15 cellular contexts compared by ENCODE assay signal in genomic region chr6:158344534-158344933, GRCh38. TPM values are rescaled to one million over a fixed set of nuclear protein-coding genes. Genes with fewer than 3 reads are reported as not detected.
DNase-seq lines count a peak whose midpoint lies in the region; ATAC-seq and TF ChIP-seq lines count a peak whose summit lies in the region.
"Had no signal": no experiment of that assay in that cellular context is flagged by ENCODE, and none has a peak within 500 bp of the region (broad histone marks: within the 10 kb centered on the region; RNA-seq: fewer than 3 reads in every experiment).

No MANE protein-coding gene starts in this region.

- intact Hi-C loops in right lobe of liver (cut with DNase I): no loop called here
- intact Hi-C loops in ascending aorta (cut with DNase I): no loop called here

- no peak overlapping the region for H3K4ac ChIP-seq in mesendoderm (ENCODE audit: low read depth, low read length)

- H3K27ac ChIP-seq in right lobe of liver (no peak overlapping the region), ascending aorta (no peak overlapping the region), upper lobe of left lung (no peak overlapping the region), mesendoderm (ENCODE audit: low read depth, low read length) (no peak overlapping the region)
- H3K27ac ChIP-seq: epithelial cell of prostate, heart left ventricle, thoracic aorta had no signal

- H4K8ac ChIP-seq in mesendoderm (ENCODE audit: low read depth, low read length): no peak overlapping the region

- H3K4me3 ChIP-seq in right lobe of liver (no peak overlapping the region), ascending aorta (no peak overlapping the region), upper lobe of left lung (no peak overlapping the region), mesendoderm (ENCODE audit: low read length) (no peak overlapping the region)
- H3K4me3 ChIP-seq: heart left ventricle, thoracic aorta had no signal

- ATAC-seq in GM21723 (IDR thresholded peaks at IDR 0.05; ENCODE audit: unreplicated experiment) (peak; percentile 82), HG03378 (IDR thresholded peaks at IDR 0.05; ENCODE audit: unreplicated experiment) (peak; percentile 66), right lobe of liver (no peak), upper lobe of left lung (ENCODE audit: low FRiP score in 2 of 2) (no peak)
- ATAC-seq: heart left ventricle had no signal

- no peak overlapping the region for H2AK5ac ChIP-seq in mesendoderm (ENCODE audit: low read length)

- H3K79me1 ChIP-seq in mesendoderm (ENCODE audit: low read length): peaks cover 13% of the 10 kb centered on the region

- peaks cover 4% of the 10 kb centered on the region for H3K79me2 ChIP-seq in mesendoderm (ENCODE audit: control insufficient read depth, insufficient read depth, low read length)

- H2BK120ac ChIP-seq in mesendoderm (ENCODE audit: low read depth, low read length): no peak overlapping the region

- no peak overlapping the region for H3K9ac ChIP-seq in mesendoderm (ENCODE audit: low read length)

- peak; percentile 30 for DNase-seq in stimulated activated CD4-positive, alpha-beta T cell treated with anti-CD3 and anti-CD28 coated beads, Interleukin-1b, Interleukin-23, amount 100 ng/mL, for 48 hours
- DNase-seq in stimulated activated CD4-positive, alpha-beta T cell treated with anti-CD3 and anti-CD28 coated beads, Interleukin-2, amount 100 ng/mL, for 24 hours: no peak
- DNase-seq in right lobe of liver: no peak
- no peak for DNase-seq in ascending aorta (ENCODE audit: low spot score in 2 of 2)
- DNase-seq in upper lobe of left lung: no peak
- DNase-seq in mesendoderm: no peak
- DNase-seq: activated CD8-positive, alpha-beta memory T cell treated with anti-CD3 and anti-CD28 coated beads, Interleukin-2, amount 50 U/mL, for 48 hours; heart left ventricle; kidney; NCI-H1417; NCI-H345 had no signal

- H2BK5ac ChIP-seq in mesendoderm (ENCODE audit: low read length): no peak overlapping the region

- H3K4me1 ChIP-seq in right lobe of liver: no peaks in the 10 kb centered on the region
- H3K4me1 ChIP-seq in ascending aorta: no peaks in the 10 kb centered on the region
- peaks cover 0 to 6% (median 0%) of the 10 kb centered on the region in 4 donors for H3K4me1 ChIP-seq in upper lobe of left lung
- no peaks in the 10 kb centered on the region for H3K4me1 ChIP-seq in mesendoderm (ENCODE audit: control insufficient read depth, low read depth, low read length)
- H3K4me1 ChIP-seq: heart left ventricle had no signal

- H3K27me3 ChIP-seq in right lobe of liver: no peaks in the 10 kb centered on the region
- H3K27me3 ChIP-seq in ascending aorta: no peaks in the 10 kb centered on the region
- H3K27me3 ChIP-seq in upper lobe of left lung: no peaks in the 10 kb centered on the region
- H3K27me3 ChIP-seq in mesendoderm (ENCODE audit: insufficient read depth, low read length, poor library complexity): no peaks in the 10 kb centered on the region
- H3K27me3 ChIP-seq: heart left ventricle had no signal

- TF ChIP-seq CTCF in right lobe of liver (IDR thresholded peaks at IDR 0.05): no peak
- TF ChIP-seq CTCF in ascending aorta (IDR thresholded peaks at IDR 0.05): no peak
- TF ChIP-seq CTCF in upper lobe of left lung (IDR thresholded peaks at IDR 0.05): no peak

- no peaks in the 10 kb centered on the region for H3K36me3 ChIP-seq in right lobe of liver
- H3K36me3 ChIP-seq in ascending aorta: no peaks in the 10 kb centered on the region
- no peaks in the 10 kb centered on the region for H3K36me3 ChIP-seq in upper lobe of left lung
- peaks cover 2% of the 10 kb centered on the region for H3K36me3 ChIP-seq in mesendoderm (ENCODE audit: control insufficient read depth, insufficient read depth, low read length)
- H3K36me3 ChIP-seq: heart left ventricle, thoracic aorta had no signal

- no peak overlapping the region for H3K23ac ChIP-seq in mesendoderm (ENCODE audit: low read length)

- H3K56ac ChIP-seq in mesendoderm (ENCODE audit: low read length): no peak overlapping the region

- H3K4me2 ChIP-seq in mesendoderm (ENCODE audit: low read length): no peak overlapping the region

- H3K18ac ChIP-seq in mesendoderm (ENCODE audit: low read length): no peak overlapping the region

- TF ChIP-seq EP300 in upper lobe of left lung (IDR thresholded peaks at IDR 0.05): no peak

- WGBS in right lobe of liver (ENCODE audit: insufficient coverage, low coverage, low lambda C conversion rate, missing lambda C conversion rate): 70% methylated on average over 4 of the region's 4 CpGs
- 55 to 82% methylated on average over 4 of the region's 4 CpGs for WGBS in upper lobe of left lung, 2 donors
- WGBS in mesendoderm (ENCODE audit: extremely low coverage, insufficient coverage, low lambda C conversion rate): no CpG with 5 or more reads among the region's 4 CpGs

- H2BK15ac ChIP-seq in mesendoderm (replicated peaks; ENCODE audit: low read depth): no peak overlapping the region

- H4K5ac ChIP-seq in mesendoderm (ENCODE audit: low read length): no peak overlapping the region

- H3K9me3 ChIP-seq in right lobe of liver (no peaks in the 10 kb centered on the region), ascending aorta (peaks cover 0 to 8% of the 10 kb centered on the region in 2 donors), upper lobe of left lung (peaks cover 0 to 25% (median 4%) of the 10 kb centered on the region in 4 donors)
- H3K9me3 ChIP-seq: thoracic aorta had no signal

- TF ChIP-seq POLR2A in right lobe of liver (IDR thresholded peaks at IDR 0.05): no peak
- TF ChIP-seq POLR2A in upper lobe of left lung (IDR thresholded peaks at IDR 0.05): no peak

RNA-seq across cellular contexts. Expression of gene TULP4, which starts 32.3 kb away (rescaled TPM):
- total RNA-seq in right lobe of liver: 10 to 100 TPM; 27.0 to 42.4 (median 32.3) TPM
- 18.5 TPM for total RNA-seq in ascending aorta
- 100 to 1,000 TPM in 2 of 6 donors, 10 to 100 TPM in 4; 78.7 to 150 (median 94.4) TPM for total RNA-seq in upper lobe of left lung
- polyA plus RNA-seq in mesendoderm (2013, experiment 1 of 2): 14.2 TPM
- 13.1 TPM for polyA plus RNA-seq in mesendoderm (2013, experiment 2 of 2)

Comparison
In these comparisons a context has a peak if more than half of its experiments do, and no peak if none do; other contexts are left out.
1. ATAC-seq: peak in GM21723 (single experiment) and HG03378 (single experiment); none in right lobe of liver (0 of 4) and upper lobe of left lung (0 of 2).